Comparison of ENCODE assay signal across 24 cellular contexts in the genomic region with DNA sequence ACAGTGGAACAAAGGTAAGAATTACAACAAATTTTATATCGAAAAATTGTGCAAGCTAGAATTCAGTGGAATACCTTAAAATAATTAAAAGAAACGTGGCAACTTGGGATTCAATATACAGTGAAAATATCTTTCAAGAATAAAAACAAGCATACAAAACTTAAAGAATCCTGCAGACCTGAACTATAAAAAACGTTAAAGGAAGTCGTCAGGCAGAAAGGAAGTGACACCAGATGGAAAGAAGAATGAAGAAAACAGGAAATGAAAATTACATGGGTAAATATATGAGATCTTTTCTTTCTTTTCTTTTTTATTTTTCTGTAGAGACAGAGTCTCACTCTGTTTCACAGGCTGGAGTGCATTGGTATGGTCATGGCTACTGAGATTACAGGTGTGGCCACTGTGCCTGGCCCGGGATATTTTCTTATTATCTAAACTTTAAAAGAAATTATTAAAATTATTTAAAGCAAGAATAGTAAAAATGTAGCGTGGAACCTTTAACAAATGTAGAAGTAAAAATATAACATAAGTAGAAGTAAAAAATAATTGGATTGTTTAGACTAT. TPM values are rescaled to one million over a fixed set of nuclear protein-coding genes. Genes with fewer than 3 reads are reported as not detected.
DNase-seq lines count a peak whose midpoint lies in the region; ATAC-seq, FAIRE-seq and TF ChIP-seq lines count a peak whose summit lies in the region.
"Had no signal": no experiment of that assay in that cellular context is flagged by ENCODE, and none has a peak within 500 bp of the region (broad histone marks: within the 10 kb centered on the region; RNA-seq: fewer than 3 reads in every experiment).

No MANE protein-coding gene starts in this region.

- peak; percentile 19 for ATAC-seq in activated CD8-positive, alpha-beta T cell treated with anti-CD3 and anti-CD28 coated beads for 36 hours
- no peak for ATAC-seq in pancreas
- ATAC-seq in gastrocnemius medialis, result no peak
- ATAC-seq: left ventricle myocardium superior, psoas muscle had no signal

- H3K27me3 ChIP-seq in pancreas (no peaks in the 10 kb centered on the region), gastrocnemius medialis (no peaks in the 10 kb centered on the region)

- no peak overlapping the region for H3K27ac ChIP-seq in pancreas
- H3K27ac ChIP-seq in gastrocnemius medialis, result no peak overlapping the region
- H3K27ac ChIP-seq: psoas muscle had no signal

- H3K4me1 ChIP-seq in pancreas (peaks cover 0 to 6% (median 0%) of the 10 kb centered on the region in 3 donors), gastrocnemius medialis (peaks cover 10 to 13% of the 10 kb centered on the region in 2 donors)

- H3K4me3 ChIP-seq in pancreas (no peak overlapping the region), gastrocnemius medialis (no peak overlapping the region)
- H3K4me3 ChIP-seq: psoas muscle had no signal

- intact Hi-C loops in activated CD8-positive, alpha-beta T cell treated with anti-CD3 and anti-CD28 coated beads for 36 hours (cut with micrococcal nuclease), result loop anchor here (5.0 kb wide), 1 partner anchor 81 kb away; a partner anchor contains a TSS
- intact Hi-C loops in pancreas (cut with DNase I), result no loop called here
- intact Hi-C loops in gastrocnemius medialis (cut with DNase I; ENCODE audit: low total_unique reads), result no loop called here

- WGBS in pancreas, 2 donors, result 83 to 88% methylated on average over 6 of the region's 6 CpGs

- H3K4me1 Mint-ChIP-seq in activated T-cell treated with anti-CD3 and anti-CD28 coated beads, Interleukin-2, amount 50 U/mL, for 24 hours (ENCODE audit: low read depth), result peaks cover 30% of the 10 kb centered on the region
- H3K4me1 Mint-ChIP-seq in activated CD8-positive, alpha-beta T cell treated with anti-CD3 and anti-CD28 coated beads for 36 hours (ENCODE audit: low read depth), result peaks cover 25% of the 10 kb centered on the region

- H3K36me3 ChIP-seq in pancreas, result no peaks in the 10 kb centered on the region
- no peaks in the 10 kb centered on the region for H3K36me3 ChIP-seq in gastrocnemius medialis

- in situ Hi-C loops in gastrocnemius medialis (cut with MboI; ENCODE audit: low sequenced_read_pairs in 4 of 4), result no loop called here

- H3K27ac Mint-ChIP-seq in activated T-cell treated with anti-CD3 and anti-CD28 coated beads, Interleukin-2, amount 50 U/mL, for 24 hours, result peak overlapping the region; percentile 84
- peak overlapping the region; percentile 87 for H3K27ac Mint-ChIP-seq in activated CD8-positive, alpha-beta T cell treated with anti-CD3 and anti-CD28 coated beads for 36 hours

- TF ChIP-seq POLR2A in gastrocnemius medialis (IDR thresholded peaks at IDR 0.05), result no peak

- no peak overlapping the region for H3K4me3 Mint-ChIP-seq in activated T-cell treated with anti-CD3 and anti-CD28 coated beads, Interleukin-2, amount 50 U/mL, for 24 hours
- no peak overlapping the region for H3K4me3 Mint-ChIP-seq in activated CD8-positive, alpha-beta T cell treated with anti-CD3 and anti-CD28 coated beads for 36 hours

- peaks cover 5% of the 10 kb centered on the region for H3K27me3 Mint-ChIP-seq in activated T-cell treated with anti-CD3 and anti-CD28 coated beads, Interleukin-2, amount 50 U/mL, for 24 hours
- H3K27me3 Mint-ChIP-seq in activated CD8-positive, alpha-beta T cell treated with anti-CD3 and anti-CD28 coated beads for 36 hours, result peaks cover 5% of the 10 kb centered on the region

- DNase-seq in activated T-cell treated with anti-CD3 and anti-CD28 coated beads, Interleukin-2, amount 50 U/mL, for 24 hours, result no peak
- DNase-seq in activated T-cell treated with anti-CD3 and anti-CD28 coated beads, Interleukin-2, amount 50 U/mL, for 48 hours, result no peak
- DNase-seq in MV-4-11 (lab: John Stamatoyannopoulos, UW), result peak; percentile 61
- DNase-seq in activated CD8-positive, alpha-beta T cell treated with anti-CD3 and anti-CD28 coated beads for 36 hours, result no peak
- no peak for DNase-seq in pancreas
- no peak for DNase-seq in NCI-H2081 (lab: John Stamatoyannopoulos, UW)
- no peak for DNase-seq in DMS79 (lab: John Stamatoyannopoulos, UW)
- no peak for DNase-seq in gastrocnemius medialis
- DNase-seq: activated CD4-positive, CD25-positive, alpha-beta regulatory T cell; activated gamma-delta T cell; DMS53; effector CD8-positive, alpha-beta T cell; HCEC 1CT; head of caudate nucleus; left ventricle myocardium superior; NCI-H1092; NCI-H2029 treated with DMSO at 0.1 percent for 48 hours; NCI-H510A; psoas muscle; Right ventricle myocardium superior; stimulated activated CD4-positive, alpha-beta T cell treated with anti-CD3 and anti-CD28 coated beads, Interleukin-2, amount 100 ng/mL, for 48 hours had no signal

- H3K9me3 ChIP-seq in pancreas (no peaks in the 10 kb centered on the region), gastrocnemius medialis (no peaks in the 10 kb centered on the region)
- H3K9me3 ChIP-seq: psoas muscle had no signal

- no peaks in the 10 kb centered on the region for H3K36me3 Mint-ChIP-seq in activated T-cell treated with anti-CD3 and anti-CD28 coated beads, Interleukin-2, amount 50 U/mL, for 24 hours (ENCODE audit: low read depth)
- H3K36me3 Mint-ChIP-seq in activated CD8-positive, alpha-beta T cell treated with anti-CD3 and anti-CD28 coated beads for 36 hours (ENCODE audit: low read depth), result no peaks in the 10 kb centered on the region

- FAIRE-seq in pancreas (lab: Jason Lieb, UNC), result peak; percentile 37

- POLR2A ChIA-PET in activated CD8-positive, alpha-beta T cell treated with anti-CD3 and anti-CD28 coated beads for 36 hours (lab: Charles Lee), result interaction anchor here (1.2 kb wide), 1 partner anchor 40 kb away, joined by 3 read pairs; no protein-coding TSS in a partner anchor

- CTCF ChIA-PET in activated CD8-positive, alpha-beta T cell treated with anti-CD3 and anti-CD28 coated beads for 36 hours (lab: Charles Lee), result no interaction called here

- no peaks in the 10 kb centered on the region for H3K9me3 Mint-ChIP-seq in activated T-cell treated with anti-CD3 and anti-CD28 coated beads, Interleukin-2, amount 50 U/mL, for 24 hours
- H3K9me3 Mint-ChIP-seq in activated CD8-positive, alpha-beta T cell treated with anti-CD3 and anti-CD28 coated beads for 36 hours, result no peaks in the 10 kb centered on the region

- no peak for TF ChIP-seq CTCF in activated CD8-positive, alpha-beta T cell treated with anti-CD3 and anti-CD28 coated beads for 36 hours (IDR thresholded peaks at IDR 0.05)
- TF ChIP-seq CTCF in pancreas (IDR thresholded peaks at IDR 0.05), result no peak
- no peak for TF ChIP-seq CTCF in gastrocnemius medialis (IDR thresholded peaks at IDR 0.05 in 4 of 5, conservative IDR thresholded peaks at IDR 0.05 in 1 of 5)

RNA-seq across cellular contexts. Expression of a gene that starts 4.7 kb away (rescaled TPM):
- total RNA-seq in activated CD8-positive, alpha-beta T cell treated with anti-CD3 and anti-CD28 coated beads for 36 hours, result not detected
- total RNA-seq in pancreas (100 to 1,000 TPM in 2 of 6 donors, 10 to 100 TPM in 4; 30.3 to 179 (median 57.9) TPM), gastrocnemius medialis (10 to 100 TPM; 32.4 to 67.3 (median 47.1) TPM)
- 100 to 1,000 TPM in 1 of 2 donors, 10 to 100 TPM in 1; 75.6 to 112 TPM for polyA plus RNA-seq in pancreas

RNA-seq across cellular contexts. Expression of a gene that starts 37.6 kb away (rescaled TPM):
- not detected for total RNA-seq in activated CD8-positive, alpha-beta T cell treated with anti-CD3 and anti-CD28 coated beads for 36 hours
- total RNA-seq in pancreas, result 1 to 10 TPM in 3 of 6 donors, under 1 TPM in 3; 0.25 to 7.2 (median 1.1) TPM
- polyA plus RNA-seq in pancreas, result under 1 TPM; 0.38 to 0.63 TPM
- 1 to 10 TPM in 2 of 4 donors, under 1 TPM in 2; 0.44 to 1.6 (median 1.3) TPM for total RNA-seq in gastrocnemius medialis
- total RNA-seq: mononuclear cell, skeletal muscle tissue had no signal

RNA-seq across cellular contexts. Expression of a gene that starts 57.4 kb away (rescaled TPM):
- total RNA-seq in activated CD8-positive, alpha-beta T cell treated with anti-CD3 and anti-CD28 coated beads for 36 hours, result 1 to 10 TPM; 2.3 to 3.4 TPM
- total RNA-seq in pancreas (100 to 1,000 TPM in 4 of 6 donors, 10 to 100 TPM in 2; 87.2 to 267 (median 128) TPM), gastrocnemius medialis (under 1 TPM in 1 of 4 donors, not detected in 3; 0.42 TPM)
- 10 to 100 TPM; 41.8 to 61.3 TPM for polyA plus RNA-seq in pancreas
- total RNA-seq: cerebellum, skeletal muscle tissue had no signal

Comparison
In these comparisons a context has a peak if more than half of its experiments do, and no peak if none do; other contexts are left out.
1. RNA of a gene that starts 4.7 kb away (total RNA-seq): 30.3 to 179 TPM in pancreas and 32.4 to 67.3 TPM in gastrocnemius medialis; not detected in activated CD8-positive, alpha-beta T cell treated with anti-CD3 and anti-CD28 coated beads for 36 hours; every median in the first group is over 10 times any median in the second.
2. RNA of a gene that starts 57.4 kb away (total RNA-seq): 87.2 to 267 TPM in pancreas; 2.3 to 3.4 TPM in activated CD8-positive, alpha-beta T cell treated with anti-CD3 and anti-CD28 coated beads for 36 hours and 0.42 TPM in gastrocnemius medialis; every median in the first group is over 10 times any median in the second.